8 cellular contexts compared by ENCODE assay signal in genomic region chr14:76546426-76547221, GRCh38.
DNase-seq lines count a peak whose midpoint lies in the region; ATAC-seq and TF ChIP-seq lines count a peak whose summit lies in the region.

No MANE protein-coding gene starts in this region.

- H3K9ac ChIP-seq in SK-N-SH, result no peak overlapping the region

- 36% methylated on average over 9 of the region's 10 CpGs for WGBS in SK-N-SH (ENCODE audit: low lambda C conversion rate)

- peaks cover 23% of the 10 kb centered on the region for H3K27me3 Mint-ChIP-seq in stimulated activated memory B cell treated with anti-CD40 and anti-IgM and Interleukin-4, amounts not matched to agents 10 μg/mL and 1 μg/mL and 100 μg/mL, for 72 hours

- H2AFZ ChIP-seq in SK-N-SH (ENCODE audit: low read depth), result no peak overlapping the region

- TF ChIP-seq CTCF in SK-N-SH (IDR thresholded peaks at IDR 0.05) (peak; percentile 62), Peyer's patch (IDR thresholded peaks at IDR 0.05) (no peak)

- H3K4me3 Mint-ChIP-seq in stimulated activated memory B cell treated with anti-CD40 and anti-IgM and Interleukin-4, amounts not matched to agents 10 μg/mL and 1 μg/mL and 100 μg/mL, for 72 hours, result no peak overlapping the region

- H3K79me2 ChIP-seq in SK-N-SH (ENCODE audit: insufficient read depth), result no peaks in the 10 kb centered on the region

- no peak for TF ChIP-seq EP300 in SK-N-SH (IDR thresholded peaks at IDR 0.05; ENCODE audit: borderline replicate concordance in 1 of 2, low read depth in 1 of 2, low read length in 1 of 2)

- H3K36me3 Mint-ChIP-seq in stimulated activated memory B cell treated with anti-CD40 and anti-IgM and Interleukin-4, amounts not matched to agents 10 μg/mL and 1 μg/mL and 100 μg/mL, for 72 hours, result no peaks in the 10 kb centered on the region

- H3K27ac Mint-ChIP-seq in stimulated activated memory B cell treated with anti-CD40 and anti-IgM and Interleukin-4, amounts not matched to agents 10 μg/mL and 1 μg/mL and 100 μg/mL, for 72 hours, result no peak overlapping the region

- H3K4me3 ChIP-seq in SK-N-SH (ENCODE audit: low read depth in 2 of 2, low read length in 1 of 2) (peak overlapping the region in 1 of 2 experiments; percentile 41; a peak in 1 of 4 replicates), Peyer's patch (no peak overlapping the region)

- no peaks in the 10 kb centered on the region for H3K9me2 ChIP-seq in SK-N-SH

- H3K9me3 ChIP-seq in SK-N-SH (no peaks in the 10 kb centered on the region), Peyer's patch (no peaks in the 10 kb centered on the region)

- CTCF ChIA-PET in SK-N-SH (lab: Yijun Ruan, JAX), result interaction anchor here (0.6 to 0.7 kb wide), 3 partner anchors 9 to 839 kb away, joined by 3 to 6 read pairs (median 4); no protein-coding TSS in a partner anchor

- no peaks in the 10 kb centered on the region for H3F3A ChIP-seq in SK-N-SH (replicated peaks; ENCODE audit: insufficient read depth)

- H3K36me3 ChIP-seq in SK-N-SH (replicated peaks in 1 of 2; ENCODE audit: control insufficient read depth in 1 of 2, insufficient read depth in 2 of 2, low read length in 1 of 2) (no peaks in the 10 kb centered on the region), Peyer's patch (no peaks in the 10 kb centered on the region)

- H3K4me1 Mint-ChIP-seq in stimulated activated memory B cell treated with anti-CD40 and anti-IgM and Interleukin-4, amounts not matched to agents 10 μg/mL and 1 μg/mL and 100 μg/mL, for 72 hours, result no peaks in the 10 kb centered on the region

- peak; percentile 69 for TF ChIP-seq RAD21 in SK-N-SH (IDR thresholded peaks at IDR 0.05; ENCODE audit: low read length)

- H4K20me1 ChIP-seq in SK-N-SH (ENCODE audit: insufficient read depth), result no peaks in the 10 kb centered on the region

- TF ChIP-seq POLR2A in Peyer's patch (IDR thresholded peaks at IDR 0.05), result no peak

- ATAC-seq in stimulated activated memory B cell treated with anti-CD40 and anti-IgM and Interleukin-4, amounts not matched to agents 10 μg/mL and 1 μg/mL and 100 μg/mL, for 72 hours, result no peak

- DNase-seq in NCI-H345 (lab: John Stamatoyannopoulos, UW) (peak; percentile 18), NCI-H345 treated with DMSO at 0.1 percent for 48 hours (lab: John Stamatoyannopoulos, UW; ENCODE audit: unreplicated experiment) (no peak), HuH-7.5 (ENCODE audit: low spot score) (peak; percentile 27), SK-N-SH (peak; percentile 65), iPS-NIHi11 (ENCODE audit: low spot score) (peak; percentile 79), Peyer's patch (no peak)
- DNase-seq in activated CD4-positive, CD25-positive, alpha-beta regulatory T cell (lab: John Stamatoyannopoulos, UW), result no peak

- no peak overlapping the region for H3K4me2 ChIP-seq in SK-N-SH

- no peak overlapping the region for H3K27ac ChIP-seq in SK-N-SH (ENCODE audit: low read depth in 2 of 2, low read length in 1 of 2)
- no peak overlapping the region for H3K27ac ChIP-seq in Peyer's patch

- H3K27me3 ChIP-seq in SK-N-SH (ENCODE audit: insufficient read depth), result no peaks in the 10 kb centered on the region
- H3K27me3 ChIP-seq in Peyer's patch, result no peaks in the 10 kb centered on the region

- H3K4me1 ChIP-seq in SK-N-SH (ENCODE audit: control insufficient read depth in 1 of 2, insufficient read depth in 2 of 2, low read depth in 1 of 2, low read length in 1 of 2), result peaks cover 0 to 2% of the 10 kb centered on the region in 2 experiments; a peak in 2 of 4 replicates
- H3K4me1 ChIP-seq in Peyer's patch, result no peaks in the 10 kb centered on the region

- H3K9me3 Mint-ChIP-seq in stimulated activated memory B cell treated with anti-CD40 and anti-IgM and Interleukin-4, amounts not matched to agents 10 μg/mL and 1 μg/mL and 100 μg/mL, for 72 hours, result no peaks in the 10 kb centered on the region

- POLR2A ChIA-PET in SK-N-SH (lab: Yijun Ruan, JAX), result no interaction called here

TF ChIP-seq in SK-N-SH, 30 proteins besides CTCF, POLR2A, EP300 and RAD21:
- no peak for TF ChIP-seq TAF1 (IDR thresholded peaks at IDR 0.05; ENCODE audit: borderline replicate concordance, low read depth, low read length)
- TF ChIP-seq RCOR1 (IDR thresholded peaks at IDR 0.05; ENCODE audit: low read length), result no peak
- TF ChIP-seq TCF12 (IDR thresholded peaks at IDR 0.05), result no peak
- no peak for TF ChIP-seq MEF2A (IDR thresholded peaks at IDR 0.05; ENCODE audit: borderline replicate concordance, low read depth)
- TF ChIP-seq POLR2AphosphoS5 (IDR thresholded peaks at IDR 0.05; ENCODE audit: low read depth, low read length), result no peak
- TF ChIP-seq GATA2 (CRISPR knock-in tag; IDR thresholded peaks at IDR 0.05), result no peak
- no peak for TF ChIP-seq MXI1 (IDR thresholded peaks at IDR 0.05; ENCODE audit: low read depth, low read length)
- no peak for TF ChIP-seq FOSL2 (IDR thresholded peaks at IDR 0.05; ENCODE audit: borderline replicate concordance, low read depth)

Comparison
In these comparisons a context has a peak if more than half of its experiments do, and no peak if none do; other contexts are left out.
1. DNase-seq: peak in NCI-H345 (single experiment), HuH-7.5 (single experiment), SK-N-SH (single experiment) and iPS-NIHi11 (single experiment); none in NCI-H345 treated with DMSO at 0.1 percent for 48 hours (single experiment), activated CD4-positive, CD25-positive, alpha-beta regulatory T cell (0 of 4) and Peyer's patch (0 of 3).